In the genomic region with DNA sequence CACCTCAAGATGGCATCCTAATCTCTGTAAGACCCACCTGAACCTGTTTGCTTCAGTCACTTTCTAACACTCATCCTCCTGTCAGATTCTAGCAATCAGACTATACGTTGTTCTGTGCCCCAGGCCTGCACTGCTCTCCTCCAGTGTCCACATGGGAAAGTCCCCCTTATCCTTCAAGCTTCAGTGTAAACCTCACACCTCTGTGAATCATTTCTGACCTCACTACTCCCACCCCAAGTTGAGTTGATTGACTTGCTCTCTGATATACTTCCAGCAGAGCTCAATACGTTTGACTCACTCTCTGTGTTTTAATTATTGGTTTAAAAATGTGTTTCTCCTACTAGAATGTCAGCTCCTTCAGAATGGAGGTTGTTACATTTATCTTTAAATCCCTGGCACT, we compare ENCODE assay signal across 1 cellular context.
TF ChIP-seq lines count a peak whose summit lies in the region.

No MANE protein-coding gene starts in this region.

TF ChIP-seq in IMR-90, 13 proteins besides CTCF, POLR2A, EP300 and RAD21 (continued from another document):
- TF ChIP-seq, protein P1, sequence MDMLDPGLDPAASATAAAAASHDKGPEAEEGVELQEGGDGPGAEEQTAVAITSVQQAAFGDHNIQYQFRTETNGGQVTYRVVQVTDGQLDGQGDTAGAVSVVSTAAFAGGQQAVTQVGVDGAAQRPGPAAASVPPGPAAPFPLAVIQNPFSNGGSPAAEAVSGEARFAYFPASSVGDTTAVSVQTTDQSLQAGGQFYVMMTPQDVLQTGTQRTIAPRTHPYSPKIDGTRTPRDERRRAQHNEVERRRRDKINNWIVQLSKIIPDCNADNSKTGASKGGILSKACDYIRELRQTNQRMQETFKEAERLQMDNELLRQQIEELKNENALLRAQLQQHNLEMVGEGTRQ (IDR thresholded peaks at IDR 0.05; ENCODE audit: low read depth, low read length): no peak
- TF ChIP-seq NFE2L2 (IDR thresholded peaks at IDR 0.05; ENCODE audit: low read depth, low read length) (no peak), CEBPB (IDR thresholded peaks at IDR 0.05; ENCODE audit: low read depth, low read length) (no peak), RFX5 (IDR thresholded peaks at IDR 0.05; ENCODE audit: low read depth, low read length) (no peak), SMC3 (IDR thresholded peaks at IDR 0.05; ENCODE audit: low read depth, low read length) (no peak), FOS (IDR thresholded peaks at IDR 0.05; ENCODE audit: low read depth, low read length) (no peak)
